In genomic region chr15:84550503-84550902, GRCh38 we compare ENCODE assay signal across 7 cellular contexts. TPM values are rescaled to one million over a fixed set of nuclear protein-coding genes. Genes with fewer than 3 reads are reported as not detected.
DNase-seq lines count a peak whose midpoint lies in the region; TF ChIP-seq lines count a peak whose summit lies in the region.
"Not testable (repeated sequence)": the region's sequence is repeated elsewhere in the genome, so short reads cannot be mapped to it uniquely, and the experiment has no call there.

No MANE protein-coding gene starts in this region.

- not testable (repeated sequence) for H3K27ac ChIP-seq in HEK293 (ENCODE audit: extremely low read depth, low read depth, low read length); brain microvascular endothelial cell
- 0 out of 2 replicates have a peak overlapping the region, but pooled peaks have one; percentile 36 for H3K27ac ChIP-seq in SK-N-MC

- not testable (repeated sequence) for H3K27me3 ChIP-seq in brain microvascular endothelial cell (replicated peaks)

- CTCF ChIA-PET in HEK293 (lab: Yijun Ruan, JAX) = interaction anchor here (0.7 kb wide), 1 partner anchor 22 kb away, joined by 4 read pairs; no protein-coding TSS in a partner anchor

- not testable (repeated sequence) for H3K9me3 Mint-ChIP-seq in osteocyte (ENCODE audit: unreplicated experiment)

- peak; percentile 80 for DNase-seq in AG10803 (ENCODE audit: low read depth)
- not testable (repeated sequence) for DNase-seq in SK-N-MC (ENCODE audit: low read depth, low spot score); osteocyte (ENCODE audit: extremely low spot score, unreplicated experiment)
- peak; percentile 36 for DNase-seq in brain microvascular endothelial cell
- DNase-seq in fibroblast of gingiva (ENCODE audit: low read depth) = peak; percentile 73
- peak; percentile 60 for DNase-seq in glomerular visceral epithelial cell (ENCODE audit: extremely low spot score)

- H3K9ac ChIP-seq in SK-N-MC (ENCODE audit: insufficient read length) = not testable (repeated sequence)

- H3K36me3 ChIP-seq in HEK293 (ENCODE audit: control insufficient read depth in 2 of 2, insufficient read depth in 1 of 2, low read length in 2 of 2) = peaks cover 4 to 16% of the 10 kb centered on the region in 2 experiments; a peak in 2 of 3 replicates
- H3K36me3 ChIP-seq in SK-N-MC (ENCODE audit: insufficient read depth, low read length); brain microvascular endothelial cell (replicated peaks): not testable (repeated sequence)

- H3K36me3 Mint-ChIP-seq in osteocyte (ENCODE audit: unreplicated experiment) = peaks cover 31% of the 10 kb centered on the region

- H3K27me3 Mint-ChIP-seq in osteocyte (ENCODE audit: unreplicated experiment) = not testable (repeated sequence)

- POLR2A ChIA-PET in HEK293 (lab: Yijun Ruan, JAX) = not testable (repeated sequence)

- in situ Hi-C loops in brain microvascular endothelial cell (cut with HindIII; ENCODE audit: low pct_ligation_motif_present, low sequenced_read_pairs) = not testable (repeated sequence)

- not testable (repeated sequence) for H3K4me1 ChIP-seq in HEK293 (ENCODE audit: control insufficient read depth, insufficient read depth, low read length)

- H3K4me1 Mint-ChIP-seq in osteocyte (ENCODE audit: unreplicated experiment) = peaks cover 32% of the 10 kb centered on the region

- not testable (repeated sequence) for H3K4me3 Mint-ChIP-seq in osteocyte (ENCODE audit: unreplicated experiment)

- TF ChIP-seq CTCF in AG10803 (conservative IDR thresholded peaks at IDR 0.05; ENCODE audit: low read length); HEK293 (tag by site-specific recombination; IDR thresholded peaks at IDR 0.05); brain microvascular endothelial cell (IDR thresholded peaks at IDR 0.05; ENCODE audit: low read depth, low read length, missing control alignments); osteocyte (IDR thresholded peaks at IDR 0.05): not testable (repeated sequence)

- not testable (repeated sequence) for H3K9me3 ChIP-seq in HEK293 (ENCODE audit: control insufficient read depth, insufficient read depth, low read depth, low read length); SK-N-MC (ENCODE audit: low read depth, low read length)

- H3K27ac Mint-ChIP-seq in osteocyte (ENCODE audit: unreplicated experiment) = peak overlapping the region; percentile 81

- H3K4me3 ChIP-seq in AG10803 (ENCODE audit: low read length); HEK293 (ENCODE audit: low read depth, low read length); SK-N-MC; brain microvascular endothelial cell (ENCODE audit: low read depth, low read length): not testable (repeated sequence)

TF ChIP-seq in HEK293, 187 proteins besides CTCF, POLR2A, EP300 and RAD21:
- TF ChIP-seq PRDM10 (tag by site-specific recombination; IDR thresholded peaks at IDR 0.05) = 0 out of 2 replicates have a peak, but pooled peaks have one; percentile 33

RNA-seq across cellular contexts. Expression of gene ZSCAN2, which starts 50.3 kb away (rescaled TPM):
- total RNA-seq in osteocyte = 20.6 and 23.8 TPM in 2 replicates
